In genomic region chr20:59884494-59884893, GRCh38 we compare ENCODE assay signal across 22 cellular contexts. TPM values are rescaled to one million over a fixed set of nuclear protein-coding genes. Genes with fewer than 3 reads are reported as not detected.
DNase-seq lines count a peak whose midpoint lies in the region; ATAC-seq, FAIRE-seq and TF ChIP-seq lines count a peak whose summit lies in the region.
"Had no signal": no experiment of that assay in that cellular context is flagged by ENCODE, and none has a peak within 500 bp of the region (broad histone marks: within the 10 kb centered on the region; RNA-seq: fewer than 3 reads in every experiment).

No MANE protein-coding gene starts in this region.

- H3K27ac ChIP-seq in A549: no peak overlapping the region
- H3K27ac ChIP-seq in HEK293 (ENCODE audit: extremely low read depth, low read depth, low read length): no peak overlapping the region
- no peak overlapping the region for H3K27ac ChIP-seq in pancreas
- H3K27ac ChIP-seq: 22Rv1; BLaER1 treated with 17β-estradiol and CSF1 and Interleukin-3, amounts not matched to agents 10 nM and 100 nM; C4-2B had no signal

- H3K36me3 ChIP-seq in HEK293 (ENCODE audit: control insufficient read depth in 2 of 2, insufficient read depth in 1 of 2, low read length in 2 of 2): no peaks in the 10 kb centered on the region
- H3K36me3 ChIP-seq in pancreas: no peaks in the 10 kb centered on the region

- TF ChIP-seq EP300 in A549 (IDR thresholded peaks at IDR 0.05): no peak

- no peaks in the 10 kb centered on the region for H3K4me1 ChIP-seq in A549
- H3K4me1 ChIP-seq in HEK293 (ENCODE audit: control insufficient read depth, insufficient read depth, low read length): no peaks in the 10 kb centered on the region
- peaks cover 0 to 5% (median 0%) of the 10 kb centered on the region in 3 donors for H3K4me1 ChIP-seq in pancreas
- H3K4me1 ChIP-seq: BLaER1 treated with 17β-estradiol and CSF1 and Interleukin-3, amounts not matched to agents 10 nM and 100 nM had no signal

- no peak overlapping the region for H3K4me3 ChIP-seq in A549
- H3K4me3 ChIP-seq in HEK293 (ENCODE audit: low read depth, low read length): no peak overlapping the region
- H3K4me3 ChIP-seq in pancreas: no peak overlapping the region
- H3K4me3 ChIP-seq: BLaER1 treated with 17β-estradiol and CSF1 and Interleukin-3, amounts not matched to agents 10 nM and 100 nM; GM12878 had no signal

- intact Hi-C loops in pancreas (cut with DNase I): no loop called here

- no peak for TF ChIP-seq POLR2A in A549 (IDR thresholded peaks at IDR 0.05; ENCODE audit: low read length)

- WGBS in A549 (ENCODE audit: missing lambda C conversion rate): 57% methylated on average over 3 of the region's 3 CpGs
- 89 to 93% methylated on average over 3 of the region's 3 CpGs for WGBS in pancreas, 2 donors

- no peak for TF ChIP-seq CTCF in A549 (IDR thresholded peaks at IDR 0.05)
- TF ChIP-seq CTCF in HEK293 (tag by site-specific recombination; IDR thresholded peaks at IDR 0.05): no peak
- TF ChIP-seq CTCF in pancreas (IDR thresholded peaks at IDR 0.05): no peak

- CTCF ChIA-PET in A549 (lab: Yijun Ruan, JAX) (no interaction called here), HEK293 (lab: Yijun Ruan, JAX) (interaction anchor here (0.7 kb wide), 1 partner anchor 52 kb away, joined by 3 read pairs; no protein-coding TSS in a partner anchor)

- FAIRE-seq in A549 (lab: Jason Lieb, UNC): peak; percentile 7
- FAIRE-seq in pancreas (lab: Jason Lieb, UNC): peak; percentile 20
- FAIRE-seq: GM12878, GM12892, GM18507 had no signal

- no peak for ATAC-seq in A549
- ATAC-seq in pancreas: no peak
- ATAC-seq: CD8-positive, alpha-beta T cell; GM12878 had no signal

- no peak for TF ChIP-seq RAD21 in A549 (conservative IDR thresholded peaks at IDR 0.05 in 1 of 2, IDR thresholded peaks at IDR 0.05 in 1 of 2)

- H3K9me3 ChIP-seq in A549: no peaks in the 10 kb centered on the region
- H3K9me3 ChIP-seq in HEK293 (ENCODE audit: control insufficient read depth, insufficient read depth, low read depth, low read length): no peaks in the 10 kb centered on the region
- no peaks in the 10 kb centered on the region for H3K9me3 ChIP-seq in pancreas
- H3K9me3 ChIP-seq: BLaER1 treated with 17β-estradiol and CSF1 and Interleukin-3, amounts not matched to agents 10 nM and 100 nM had no signal

- no peaks in the 10 kb centered on the region for H3K27me3 ChIP-seq in pancreas
- H3K27me3 ChIP-seq: BLaER1 treated with 17β-estradiol and CSF1 and Interleukin-3, amounts not matched to agents 10 nM and 100 nM had no signal

- POLR2A ChIA-PET in A549 (lab: Yijun Ruan, JAX): no interaction called here
- POLR2A ChIA-PET in HEK293 (lab: Yijun Ruan, JAX): no interaction called here

- DNase-seq in A549 (ENCODE audit: low read depth in 1 of 2, low spot score in 1 of 2) (no peak), pancreas (no peak), mucosa of gallbladder (ENCODE audit: low spot score) (no peak), AG08395 (ENCODE audit: low spot score) (no peak)
- DNase-seq: ACHN; AML-193; CD4-positive, alpha-beta T cell; CD8-positive, alpha-beta T cell; DMS 273 treated with DMSO at 0.1 percent for 48 hours; DMS153; DMS53; DMS79; DND-41; EL; GDM1 had no signal

- no peak overlapping the region for H3K4me2 ChIP-seq in A549
- H3K4me2 ChIP-seq: BLaER1 treated with 17β-estradiol and CSF1 and Interleukin-3, amounts not matched to agents 10 nM and 100 nM had no signal

TF ChIP-seq in A549, 52 proteins besides CTCF, POLR2A, EP300 and RAD21:
- TF ChIP-seq JUNB (IDR thresholded peaks at IDR 0.05) (no peak), HOXB13 (CRISPR knock-in tag; IDR thresholded peaks at IDR 0.05; ENCODE audit: low read depth) (no peak), RARB (CRISPR knock-in tag; IDR thresholded peaks at IDR 0.05) (no peak), USF2 (IDR thresholded peaks at IDR 0.05) (no peak), POLR2AphosphoS2 (conservative IDR thresholded peaks at IDR 0.05; ENCODE audit: low read length) (no peak), FOSL2 (IDR thresholded peaks at IDR 0.05) (no peak), FOSL2 (CRISPR knock-in tag; IDR thresholded peaks at IDR 0.05) (no peak), GATA3 (IDR thresholded peaks at IDR 0.05; ENCODE audit: borderline replicate concordance) (no peak)

TF ChIP-seq in HEK293, 187 proteins besides CTCF, POLR2A, EP300 and RAD21:
- TF ChIP-seq SCRT1 (tag by site-specific recombination; IDR thresholded peaks at IDR 0.05; ENCODE audit: borderline replicate concordance): peak; percentile 71; the same call in 1 of the 2 replicates
- TF ChIP-seq ZNF184 (tag by site-specific recombination; IDR thresholded peaks at IDR 0.05): no peak
- no peak for TF ChIP-seq ZSCAN30 (tag by site-specific recombination; IDR thresholded peaks at IDR 0.05)
- TF ChIP-seq ZNF274 (IDR thresholded peaks at IDR 0.05; ENCODE audit: low read length): no peak
- no peak for TF ChIP-seq ZNF274 (tag by site-specific recombination; IDR thresholded peaks at IDR 0.05; ENCODE audit: borderline replicate concordance)
- TF ChIP-seq ZBTB20 (tag by site-specific recombination; IDR thresholded peaks at IDR 0.05): no peak
- TF ChIP-seq ZNF112 (tag by site-specific recombination; IDR thresholded peaks at IDR 0.05): no peak
- peak; percentile 85 for TF ChIP-seq SCRT2 (tag by site-specific recombination; IDR thresholded peaks at IDR 0.05)

RNA-seq across cellular contexts. Expression of gene SYCP2, which starts 48.9 kb away (rescaled TPM):
- polyA plus RNA-seq in A549 (2011; rRNA removed) (1.3 and 2.1 TPM in 2 replicates), A549 (2017; fragmentation: RNase III; extraction: RNeasy Plus Mini Kit Qiagen cat#74134 plus additional on column Dnase treatment) (0.50 to 0.84 TPM (median 0.52 TPM) in 3 replicates), pancreas (1 to 10 TPM; 4.0 to 4.4 TPM)
- 0.18 and 0.20 TPM in 2 replicates for polyA plus RNA-seq in A549 (2012; cell fraction: cytosol; rRNA removed)
- polyA plus RNA-seq in A549 (2012; cell fraction: nucleus; rRNA removed): 0.27 and 0.31 TPM in 2 replicates
- polyA minus RNA-seq in A549 (2011; rRNA and poly(A)+ RNA removed): 1.4 TPM in 1 of 2 replicates, not detected in the other
- total RNA-seq in pancreas (1 to 10 TPM; 1.3 to 4.7 (median 2.5) TPM), mucosa of gallbladder (9.5 TPM)

RNA-seq across cellular contexts. Expression of gene PPP1R3D, which starts 55.6 kb away (rescaled TPM):
- polyA plus RNA-seq in A549 (2011; rRNA removed) (2.6 and 2.7 TPM in 2 replicates), A549 (2017; fragmentation: RNase III; extraction: RNeasy Plus Mini Kit Qiagen cat#74134 plus additional on column Dnase treatment) (2.6 to 3.9 TPM (median 3.2 TPM) in 3 replicates), pancreas (1 to 10 TPM; 1.4 to 2.6 TPM)
- polyA plus RNA-seq in A549 (2012; cell fraction: cytosol; rRNA removed): 0.74 and 1.2 TPM in 2 replicates
- 1.1 and 1.7 TPM in 2 replicates for polyA plus RNA-seq in A549 (2012; cell fraction: nucleus; rRNA removed)
- polyA minus RNA-seq in A549 (2011; rRNA and poly(A)+ RNA removed): 1.8 and 2.4 TPM in 2 replicates
- total RNA-seq in pancreas (1 to 10 TPM; 3.0 to 6.3 (median 4.0) TPM), mucosa of gallbladder (16.9 TPM)

RNA-seq across cellular contexts. Expression of gene FAM217B, which starts 55.7 kb away (rescaled TPM):
- polyA plus RNA-seq in A549 (2011; rRNA removed) (11.6 and 12.3 TPM in 2 replicates), A549 (2017; fragmentation: RNase III; extraction: RNeasy Plus Mini Kit Qiagen cat#74134 plus additional on column Dnase treatment) (6.1 to 6.3 TPM (median 6.2 TPM) in 3 replicates), pancreas (1 to 10 TPM; 1.4 to 2.3 TPM)
- 2.6 and 3.0 TPM in 2 replicates for polyA plus RNA-seq in A549 (2012; cell fraction: cytosol; rRNA removed)
- 1.6 and 1.8 TPM in 2 replicates for polyA plus RNA-seq in A549 (2012; cell fraction: nucleus; rRNA removed)
- polyA minus RNA-seq in A549 (2011; rRNA and poly(A)+ RNA removed): 5.5 and 7.2 TPM in 2 replicates
- total RNA-seq in pancreas (1 to 10 TPM; 2.5 to 6.6 (median 3.9) TPM), mucosa of gallbladder (12.8 TPM)
